Comparison of ENCODE assay signal across 36 cellular contexts in genomic region chr19:35056513-35057063, GRCh38. TPM values are rescaled to one million over a fixed set of nuclear protein-coding genes. Genes with fewer than 3 reads are reported as not detected.
DNase-seq lines count a peak whose midpoint lies in the region; ATAC-seq, FAIRE-seq and TF ChIP-seq lines count a peak whose summit lies in the region.
"Had no signal": no experiment of that assay in that cellular context is flagged by ENCODE, and none has a peak within 500 bp of the region (broad histone marks: within the 10 kb centered on the region; RNA-seq: fewer than 3 reads in every experiment).

No MANE protein-coding gene starts in this region.

- peak overlapping the region; percentile 81 for H3K4ac ChIP-seq in mesendoderm (ENCODE audit: low read depth, low read length)

- no peak overlapping the region for H3K18ac ChIP-seq in mesendoderm (ENCODE audit: low read length)

- H3K4me2 ChIP-seq in K562 (ENCODE audit: insufficient read depth, low read length) (no peak overlapping the region), mesendoderm (ENCODE audit: low read length) (no peak overlapping the region)

- no peak overlapping the region for H2AK5ac ChIP-seq in mesendoderm (ENCODE audit: low read length)

- BruUV-seq in K562 (replicated peaks; lab: Mats Ljungman, UMichigan), result no TSS peak

- TF ChIP-seq POLR2A in K562 (conservative IDR thresholded peaks at IDR 0.05), result no peak

- no peak overlapping the region for H3K23ac ChIP-seq in mesendoderm (ENCODE audit: low read length)

- WGBS in K562 (ENCODE audit: insufficient coverage, low coverage, missing lambda C conversion rate), result 9% methylated on average over 6 of the region's 6 CpGs
- no CpG with 5 or more reads among the region's 6 CpGs for WGBS in mesendoderm (ENCODE audit: extremely low coverage, insufficient coverage, low lambda C conversion rate)

- H3K9me3 ChIP-seq in K562 (replicated peaks; ENCODE audit: control insufficient read depth, insufficient read depth, low read depth, low read length), result no peaks in the 10 kb centered on the region
- H3K9me3 ChIP-seq: adrenal gland, esophagus muscularis mucosa, heart left ventricle had no signal

- H3K27ac ChIP-seq in K562 (ENCODE audit: extremely low read depth, low read depth, low read length) (no peak overlapping the region), mesendoderm (ENCODE audit: low read depth, low read length) (peak overlapping the region; percentile 16)
- H3K27ac ChIP-seq: adrenal gland, esophagus muscularis mucosa, heart left ventricle, HL-60, skin epidermis had no signal

- TF ChIP-seq EP300 in K562 (IDR thresholded peaks at IDR 0.05; ENCODE audit: low read length), result no peak

- H3K36me3 ChIP-seq in K562 (ENCODE audit: control insufficient read depth, insufficient read depth, low read length) (no peaks in the 10 kb centered on the region), mesendoderm (ENCODE audit: control insufficient read depth, insufficient read depth, low read length) (no peaks in the 10 kb centered on the region)
- H3K36me3 ChIP-seq: adrenal gland, esophagus muscularis mucosa, heart left ventricle had no signal

- no peak for FAIRE-seq in K562 (lab: Jason Lieb, UNC)
- FAIRE-seq: HepG2 had no signal

- no peaks in the 10 kb centered on the region for H3K9me1 ChIP-seq in K562 (ENCODE audit: control insufficient read depth, insufficient read depth, low read length)

- no peak for TF ChIP-seq CTCF in K562 (IDR thresholded peaks at IDR 0.05 in 2 of 3, conservative IDR thresholded peaks at IDR 0.05 in 1 of 3; ENCODE audit: insufficient read depth in 2 of 3, low read depth in 1 of 3, low read length in 3 of 3)

- POLR2A ChIA-PET in K562 (lab: Yijun Ruan, JAX), result no interaction called here

- H2BK120ac ChIP-seq in mesendoderm (ENCODE audit: low read depth, low read length), result no peak overlapping the region

- no peak for TF ChIP-seq RAD21 in K562 (CRISPR knock-in tag; conservative IDR thresholded peaks at IDR 0.05 in 1 of 2, IDR thresholded peaks at IDR 0.05 in 1 of 2)

- H2AFZ ChIP-seq in K562 (ENCODE audit: low read depth, low read length), result no peak overlapping the region

- CTCF ChIA-PET in K562 (lab: Yijun Ruan, JAX; ENCODE audit: low intra/inter-chr PET ratio), result no interaction called here

- no peaks in the 10 kb centered on the region for H3K79me1 ChIP-seq in mesendoderm (ENCODE audit: low read length)

- H3K9ac ChIP-seq in K562 (ENCODE audit: insufficient read depth in 1 of 2, low read depth in 2 of 2, low read length in 2 of 2), result no peak overlapping the region
- H3K9ac ChIP-seq in mesendoderm (ENCODE audit: low read length), result no peak overlapping the region

- H3K4me3 ChIP-seq in K562 (no peak overlapping the region), mesendoderm (ENCODE audit: low read length) (no peak overlapping the region)
- H3K4me3 ChIP-seq: adrenal gland, esophagus muscularis mucosa, heart left ventricle, skin epidermis had no signal

- no peak overlapping the region for H2BK5ac ChIP-seq in mesendoderm (ENCODE audit: low read length)

- in situ Hi-C loops in K562 (cut with MboI), result no loop called here

- ATAC-seq in K562 (no peak), Right ventricle myocardium superior (ENCODE audit: poor library complexity) (no peak), left lobe of liver (no peak)
- ATAC-seq: activated CD4-positive, CD25-positive, alpha-beta regulatory T cell treated with anti-CD3 and anti-CD28 coated beads, Interleukin-2, amount 50 U/mL, for 24 hours; heart left ventricle; Right ventricle myocardium inferior; T-helper 17 cell had no signal

- no peak overlapping the region for H4K8ac ChIP-seq in mesendoderm (ENCODE audit: low read depth, low read length)

- DNase-seq in DMS 273 (lab: John Stamatoyannopoulos, UW; ENCODE audit: unreplicated experiment) (peak; percentile 81), NCI-H1694 treated with DMSO at 0.1 percent for 48 hours (lab: John Stamatoyannopoulos, UW) (peak; percentile 83), K562 (ENCODE audit: extremely low read depth in 1 of 4, low spot score in 3 of 4) (no peak), mesendoderm (no peak), Right ventricle myocardium superior (no peak), left lobe of liver (ENCODE audit: low spot score) (no peak), NCI-H1092 treated with DMSO at 0.1 percent for 48 hours (lab: John Stamatoyannopoulos, UW) (no peak)
- no peak for DNase-seq in stimulated activated CD4-positive, alpha-beta T cell treated with anti-CD3 and anti-CD28 coated beads, Interleukin-12 subunit alpha, Interleukin-12 subunit beta, amount 100 ng/mL, for 4 hours
- DNase-seq: activated CD4-positive, alpha-beta T cell treated with anti-CD3 and anti-CD28 coated beads, Interleukin-2, amount 50 U/mL, for 48 hours; activated naive CD4-positive, alpha-beta T cell treated with Interleukin-2 at 50 U/mL for 16 hours; activated T-cell treated with anti-CD3 and anti-CD28 coated beads, Interleukin-2, amount 50 U/mL, for 72 hours; adrenal gland; Calu3; central memory CD4-positive, alpha-beta T cell; foreskin fibroblast; Kasumi-1; kidney glomerular epithelial cell; mammary epithelial cell; NCI-H2107; nephron progenitor cell; retina; stimulated activated naive CD4-positive, alpha-beta T cell treated with Interleukin-2 at 50 U/mL for 16 hours; T-helper 17 cell had no signal

- H3K4me1 ChIP-seq in K562 (replicated peaks in 1 of 2; ENCODE audit: control insufficient read depth in 2 of 2, insufficient read depth in 2 of 2, low read length in 2 of 2), result peaks cover 0 to 14% of the 10 kb centered on the region in 2 experiments; a peak in 2 of 5 replicates
- H3K4me1 ChIP-seq in mesendoderm (ENCODE audit: control insufficient read depth, low read depth, low read length), result no peaks in the 10 kb centered on the region
- H3K4me1 ChIP-seq: adrenal gland had no signal

- H2BK15ac ChIP-seq in mesendoderm (replicated peaks; ENCODE audit: low read depth), result no peak overlapping the region

- H4K5ac ChIP-seq in mesendoderm (ENCODE audit: low read length), result no peak overlapping the region

- H3K56ac ChIP-seq in mesendoderm (ENCODE audit: low read length), result no peak overlapping the region

- intact Hi-C loops in K562 (cut with micrococcal nuclease), result no loop called here
- intact Hi-C loops in Right ventricle myocardium superior (cut with DNase I), result no loop called here

- peaks cover 2 to 20% of the 10 kb centered on the region in 2 experiments; a peak in 2 of 5 replicates for H3K27me3 ChIP-seq in K562 (ENCODE audit: control insufficient read depth in 2 of 2, insufficient read depth in 2 of 2, low read length in 2 of 2)
- H3K27me3 ChIP-seq in mesendoderm (ENCODE audit: insufficient read depth, low read length, poor library complexity), result no peaks in the 10 kb centered on the region

- H4K20me1 ChIP-seq in K562 (replicated peaks; ENCODE audit: control insufficient read depth, insufficient read depth, low read length), result no peaks in the 10 kb centered on the region

- no peaks in the 10 kb centered on the region for H3K79me2 ChIP-seq in K562 (ENCODE audit: control insufficient read depth, insufficient read depth, low read length)
- no peaks in the 10 kb centered on the region for H3K79me2 ChIP-seq in mesendoderm (ENCODE audit: control insufficient read depth, insufficient read depth, low read length)

RNA-seq across cellular contexts. Expression of gene HPN, which starts 15.1 kb away (rescaled TPM):
- 0.30 and 0.74 TPM in 2 replicates for total RNA-seq in K562 (2011; cell fraction: chromatin; rRNA removed; ENCODE audit: low replicate concordance)
- total RNA-seq in K562 (2011; cell fraction: nucleolus; rRNA removed), result 0.26 and 0.67 TPM in 2 replicates
- 0.59 and 0.99 TPM in 2 replicates for total RNA-seq in K562 (2011; cell fraction: nucleoplasm; rRNA removed)
- not detected in 2 replicates for total RNA-seq in K562 (2014; rRNA removed)
- total RNA-seq in K562 (2014; rRNA removed; fragmentation: Illumina TruSeq; extraction: Trizol), result not detected in 2 replicates
- total RNA-seq in K562 (2015; rRNA removed; fragmentation: Illumina TruSeq; extraction: Trizol), result 0.15 TPM in 1 of 2 replicates, not detected in the other
- 0.20 and 0.36 TPM in 2 replicates for total RNA-seq in K562 (2021)
- polyA plus RNA-seq in K562 (2011; rRNA removed), result 0.10 and 0.11 TPM in 2 replicates
- 0.09 and 0.12 TPM in 2 replicates for polyA plus RNA-seq in K562 (2011; cell fraction: cytosol; rRNA removed)
- 0.63 and 1.3 TPM in 2 replicates for polyA plus RNA-seq in K562 (2011; cell fraction: nucleus; rRNA removed)
- polyA plus RNA-seq in K562 (2012), result 0.10 and 1.7 TPM in 2 replicates
- not detected in 2 replicates for polyA plus RNA-seq in K562 (2014; fragmentation: Illumina TruSeq; extraction: Trizol)
- not detected for polyA plus RNA-seq in K562 (2014; fragmentation: Nextera tagmentation; extraction: Ambion mirVana)
- not detected in 2 replicates for polyA plus RNA-seq in K562 (2014; rRNA removed)
- not detected in 2 replicates for polyA minus RNA-seq in K562 (2011; rRNA and poly(A)+ RNA removed)
- polyA minus RNA-seq in K562 (2011; cell fraction: cytosol; rRNA and poly(A)+ RNA removed), result not detected in 2 replicates
- 0.27 and 0.56 TPM in 2 replicates for polyA minus RNA-seq in K562 (2011; cell fraction: nucleus; rRNA and poly(A)+ RNA removed)
- polyA plus RNA-seq in mesendoderm (2013, experiment 1 of 2), result 2.0 TPM
- 2.0 TPM for polyA plus RNA-seq in mesendoderm (2013, experiment 2 of 2)
- total RNA-seq in Right ventricle myocardium superior, result 5.6 TPM
- 564 TPM for total RNA-seq in left lobe of liver
- total RNA-seq: Daoy, dermis microvascular lymphatic vessel endothelial cell, H4, NCI-H460, osteocyte, temporal lobe had no signal
- polyA plus RNA-seq: mammary epithelial cell had no signal

RNA-seq across cellular contexts. Expression of gene SCN1B, which starts 26.3 kb away (rescaled TPM):
- 6.3 and 14.6 TPM in 2 replicates for total RNA-seq in K562 (2011; cell fraction: chromatin; rRNA removed; ENCODE audit: low replicate concordance)
- total RNA-seq in K562 (2011; cell fraction: nucleolus; rRNA removed), result 7.7 and 7.9 TPM in 2 replicates
- 8.3 and 13.4 TPM in 2 replicates for total RNA-seq in K562 (2011; cell fraction: nucleoplasm; rRNA removed)
- total RNA-seq in K562 (2014; rRNA removed), result 0.91 and 1.6 TPM in 2 replicates
- 0.51 and 0.80 TPM in 2 replicates for total RNA-seq in K562 (2014; rRNA removed; fragmentation: Illumina TruSeq; extraction: Trizol)
- 0.91 and 1.2 TPM in 2 replicates for total RNA-seq in K562 (2015; rRNA removed; fragmentation: Illumina TruSeq; extraction: Trizol)
- total RNA-seq in K562 (2021), result 1.8 TPM in 2 replicates
- polyA plus RNA-seq in K562 (2011; rRNA removed), result 2.5 and 4.2 TPM in 2 replicates
- polyA plus RNA-seq in K562 (2011; cell fraction: cytosol; rRNA removed), result 2.3 and 2.6 TPM in 2 replicates
- polyA plus RNA-seq in K562 (2011; cell fraction: nucleus; rRNA removed), result 9.1 and 10.0 TPM in 2 replicates
- 1.4 and 3.7 TPM in 2 replicates for polyA plus RNA-seq in K562 (2012)
- 0.79 and 1.0 TPM in 2 replicates for polyA plus RNA-seq in K562 (2014; fragmentation: Illumina TruSeq; extraction: Trizol)
- polyA plus RNA-seq in K562 (2014; fragmentation: Nextera tagmentation; extraction: Ambion mirVana), result under 1 TPM; 0.03 to 0.06 TPM
- 1.2 and 2.1 TPM in 2 replicates for polyA plus RNA-seq in K562 (2014; rRNA removed)
- 1.1 and 2.6 TPM in 2 replicates for polyA minus RNA-seq in K562 (2011; rRNA and poly(A)+ RNA removed)
- 1.2 and 1.5 TPM in 2 replicates for polyA minus RNA-seq in K562 (2011; cell fraction: cytosol; rRNA and poly(A)+ RNA removed)
- 1.6 and 2.2 TPM in 2 replicates for polyA minus RNA-seq in K562 (2011; cell fraction: nucleus; rRNA and poly(A)+ RNA removed)
- 0.63 TPM for polyA plus RNA-seq in mesendoderm (2013, experiment 1 of 2)
- 0.81 TPM for polyA plus RNA-seq in mesendoderm (2013, experiment 2 of 2)
- 48.2 TPM for total RNA-seq in Right ventricle myocardium superior
- 4.5 TPM for total RNA-seq in left lobe of liver

RNA-seq across cellular contexts. Expression of gene GRAMD1A, which starts 56.5 kb away (rescaled TPM):
- 167 and 288 TPM in 2 replicates for total RNA-seq in K562 (2011; cell fraction: chromatin; rRNA removed; ENCODE audit: low replicate concordance)
- 130 and 133 TPM in 2 replicates for total RNA-seq in K562 (2011; cell fraction: nucleolus; rRNA removed)
- 132 and 192 TPM in 2 replicates for total RNA-seq in K562 (2011; cell fraction: nucleoplasm; rRNA removed)
- total RNA-seq in K562 (2014; rRNA removed) (41.8 and 47.0 TPM in 2 replicates), K562 (2014; rRNA removed; fragmentation: Illumina TruSeq; extraction: Trizol) (13.9 and 16.4 TPM in 2 replicates), K562 (2015; rRNA removed; fragmentation: Illumina TruSeq; extraction: Trizol) (19.4 and 20.5 TPM in 2 replicates), K562 (2021) (58.7 and 62.5 TPM in 2 replicates), Right ventricle myocardium superior (25.5 TPM), left lobe of liver (17.8 TPM)
- polyA plus RNA-seq in K562 (2011; rRNA removed) (39.4 and 54.3 TPM in 2 replicates), K562 (2014; fragmentation: Illumina TruSeq; extraction: Trizol) (38.5 and 54.1 TPM in 2 replicates), K562 (2014; fragmentation: Nextera tagmentation; extraction: Ambion mirVana) (1 to 10 TPM; 1.4 to 1.7 TPM), K562 (2014; rRNA removed) (61.7 and 63.8 TPM in 2 replicates)
- polyA plus RNA-seq in K562 (2011; cell fraction: cytosol; rRNA removed), result 51.1 and 57.8 TPM in 2 replicates
- polyA plus RNA-seq in K562 (2011; cell fraction: nucleus; rRNA removed), result 131 and 183 TPM in 2 replicates
- polyA plus RNA-seq in K562 (2012), result 35.7 and 68.6 TPM in 2 replicates
- polyA minus RNA-seq in K562 (2011; rRNA and poly(A)+ RNA removed), result 41.4 and 44.4 TPM in 2 replicates
- 39.7 and 39.8 TPM in 2 replicates for polyA minus RNA-seq in K562 (2011; cell fraction: cytosol; rRNA and poly(A)+ RNA removed)
- 31.2 and 45.4 TPM in 2 replicates for polyA minus RNA-seq in K562 (2011; cell fraction: nucleus; rRNA and poly(A)+ RNA removed)
- polyA plus RNA-seq in mesendoderm (2013, experiment 1 of 2), result 97.4 TPM
- polyA plus RNA-seq in mesendoderm (2013, experiment 2 of 2), result 98.6 TPM

RNA-seq across cellular contexts. Expression of gene FXYD3, which starts 59.0 kb away (rescaled TPM):
- total RNA-seq in K562 (2011; cell fraction: chromatin; rRNA removed; ENCODE audit: low replicate concordance), result not detected in 2 replicates
- total RNA-seq in K562 (2011; cell fraction: nucleolus; rRNA removed), result not detected in 2 replicates
- not detected in 2 replicates for total RNA-seq in K562 (2011; cell fraction: nucleoplasm; rRNA removed)
- total RNA-seq in K562 (2014; rRNA removed) (not detected in 2 replicates), K562 (2014; rRNA removed; fragmentation: Illumina TruSeq; extraction: Trizol) (not detected in 2 replicates), K562 (2015; rRNA removed; fragmentation: Illumina TruSeq; extraction: Trizol) (not detected in 2 replicates), K562 (2021) (0.24 and 0.60 TPM in 2 replicates), Right ventricle myocardium superior (1.3 TPM), left lobe of liver (1.4 TPM)
- polyA plus RNA-seq in K562 (2011; rRNA removed) (not detected in 2 replicates), K562 (2014; fragmentation: Illumina TruSeq; extraction: Trizol) (not detected in 2 replicates), K562 (2014; fragmentation: Nextera tagmentation; extraction: Ambion mirVana) (not detected), K562 (2014; rRNA removed) (not detected in 2 replicates)
- polyA plus RNA-seq in K562 (2011; cell fraction: cytosol; rRNA removed), result not detected in 2 replicates
- polyA plus RNA-seq in K562 (2011; cell fraction: nucleus; rRNA removed), result not detected in 2 replicates
- polyA plus RNA-seq in K562 (2012), result 0.16 TPM in 1 of 2 replicates, not detected in the other
- polyA minus RNA-seq in K562 (2011; rRNA and poly(A)+ RNA removed), result not detected in 2 replicates
- polyA minus RNA-seq in K562 (2011; cell fraction: cytosol; rRNA and poly(A)+ RNA removed), result not detected in 2 replicates
- not detected in 2 replicates for polyA minus RNA-seq in K562 (2011; cell fraction: nucleus; rRNA and poly(A)+ RNA removed)
- polyA plus RNA-seq in mesendoderm (2013, experiment 1 of 2), result 0.10 TPM
- 0.10 TPM for polyA plus RNA-seq in mesendoderm (2013, experiment 2 of 2)
- total RNA-seq: activated T-cell treated with anti-CD3 and anti-CD28 coated beads, Interleukin-2, amount 50 U/mL, for 72 hours; Daoy; dermis microvascular lymphatic vessel endothelial cell; H4; HepG2; NCI-H460; osteocyte; T-helper 17 cell; temporal lobe had no signal

Comparison
In these comparisons a context has a peak if more than half of its experiments do, and no peak if none do; other contexts are left out.
1. DNase-seq: peak in DMS 273 (single experiment) and NCI-H1694 treated with DMSO at 0.1 percent for 48 hours (single experiment); none in K562 (0 of 4), mesendoderm (single experiment), stimulated activated CD4-positive, alpha-beta T cell treated with anti-CD3 and anti-CD28 coated beads, Interleukin-12 subunit alpha, Interleukin-12 subunit beta, amount 100 ng/mL, for 4 hours (single experiment), Right ventricle myocardium superior (single experiment), left lobe of liver (single experiment) and NCI-H1092 treated with DMSO at 0.1 percent for 48 hours (single experiment).
2. RNA of gene HPN, which starts 15.1 kb away (total RNA-seq): 564 TPM in left lobe of liver (single experiment); 5.6 TPM in Right ventricle myocardium superior (single experiment) and 0.15 to 0.99 TPM in K562; every median in the first group is over 10 times any median in the second.